1 cellular context compared by ENCODE assay signal in genomic region chr18:46360102-46360699, GRCh38.
TF ChIP-seq lines count a peak whose summit lies in the region.

No MANE protein-coding gene starts in this region.

TF ChIP-seq in GM23338, 12 proteins besides CTCF, POLR2A, EP300 and RAD21 (continued from another document):
- TF ChIP-seq REST (IDR thresholded peaks at IDR 0.05; ENCODE audit: unreplicated experiment) (no peak), EZH2phosphoT487 (IDR thresholded peaks at IDR 0.05; ENCODE audit: unreplicated experiment) (no peak), ZNF114 (CRISPR knock-in tag; IDR thresholded peaks at IDR 0.05) (no peak), ZNF331 (CRISPR knock-in tag; IDR thresholded peaks at IDR 0.05; ENCODE audit: low read depth) (no peak), ZNF462 (CRISPR knock-in tag; IDR thresholded peaks at IDR 0.05) (no peak), NANOG (IDR thresholded peaks at IDR 0.05; ENCODE audit: borderline replicate concordance) (no peak), ETS1 (IDR thresholded peaks at IDR 0.05) (no peak)
